ENCODE assay signal across 1 cellular context in the genomic region with DNA sequence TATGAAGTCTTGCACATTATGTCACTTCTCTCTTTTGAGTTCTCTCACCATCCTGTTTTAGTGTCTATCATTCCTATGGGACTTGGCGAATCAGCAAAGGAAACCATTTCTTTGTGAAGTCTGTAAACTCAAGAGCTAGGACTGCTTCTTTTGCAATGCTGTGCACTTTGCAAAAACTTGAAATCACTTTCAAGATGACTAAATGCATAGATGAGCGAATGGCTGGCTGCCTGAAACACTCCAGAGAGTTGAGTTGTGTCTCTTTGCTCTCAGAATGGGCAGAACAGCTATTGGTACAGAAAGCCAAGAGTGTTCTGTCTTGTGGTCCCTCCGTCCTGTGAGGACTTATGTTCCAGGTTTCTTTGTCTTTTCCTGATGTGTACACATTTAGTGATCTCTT.
TF ChIP-seq lines count a peak whose summit lies in the region.

No MANE protein-coding gene starts in this region.

TF ChIP-seq in GM12878, 131 proteins besides CTCF, POLR2A, EP300 and RAD21:
- TF ChIP-seq, protein P1, sequence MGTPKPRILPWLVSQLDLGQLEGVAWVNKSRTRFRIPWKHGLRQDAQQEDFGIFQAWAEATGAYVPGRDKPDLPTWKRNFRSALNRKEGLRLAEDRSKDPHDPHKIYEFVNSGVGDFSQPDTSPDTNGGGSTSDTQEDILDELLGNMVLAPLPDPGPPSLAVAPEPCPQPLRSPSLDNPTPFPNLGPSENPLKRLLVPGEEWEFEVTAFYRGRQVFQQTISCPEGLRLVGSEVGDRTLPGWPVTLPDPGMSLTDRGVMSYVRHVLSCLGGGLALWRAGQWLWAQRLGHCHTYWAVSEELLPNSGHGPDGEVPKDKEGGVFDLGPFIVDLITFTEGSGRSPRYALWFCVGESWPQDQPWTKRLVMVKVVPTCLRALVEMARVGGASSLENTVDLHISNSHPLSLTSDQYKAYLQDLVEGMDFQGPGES (IDR thresholded peaks at IDR 0.05), result no peak
- TF ChIP-seq JUNB (IDR thresholded peaks at IDR 0.05), result peak; percentile 60
